Comparison of ENCODE assay signal across 27 cellular contexts in the genomic region with DNA sequence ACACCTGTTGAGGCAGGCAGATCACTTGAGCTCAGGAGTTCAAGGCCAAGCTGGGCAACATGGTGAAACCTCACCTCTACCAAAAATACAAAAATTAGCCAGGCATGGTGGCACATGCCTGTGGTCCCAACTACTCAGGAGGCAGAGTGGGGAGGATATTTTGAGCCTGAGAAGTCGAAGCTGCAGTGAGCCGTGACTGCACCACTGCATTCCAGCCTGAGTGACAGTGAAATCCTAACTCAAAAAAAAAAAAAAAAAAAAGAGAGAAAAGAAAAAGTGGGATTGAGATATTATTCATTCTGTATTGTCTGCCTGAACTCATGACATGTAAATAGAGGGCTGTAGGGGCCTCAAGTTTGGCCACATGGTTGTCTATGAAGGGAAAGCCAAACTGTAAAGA. TPM values are rescaled to one million over a fixed set of nuclear protein-coding genes. Genes with fewer than 3 reads are reported as not detected.
DNase-seq lines count a peak whose midpoint lies in the region; ATAC-seq and TF ChIP-seq lines count a peak whose summit lies in the region.
"Had no signal": no experiment of that assay in that cellular context is flagged by ENCODE, and none has a peak within 500 bp of the region (broad histone marks: within the 10 kb centered on the region; RNA-seq: fewer than 3 reads in every experiment).

No MANE protein-coding gene starts in this region.

- CTCF ChIA-PET in MCF 10A (lab: Yijun Ruan, JAX), result interaction anchor here (0.6 kb wide), 1 partner anchor 152 kb away, joined by 3 read pairs; no protein-coding TSS in a partner anchor

- H3K4me3 ChIP-seq in breast epithelium (no peak overlapping the region), ascending aorta (no peak overlapping the region)
- H3K4me3 ChIP-seq: cardiac muscle cell, lower lobe of right lung, spleen, tibial nerve had no signal

- no peak for TF ChIP-seq POLR2A in breast epithelium (IDR thresholded peaks at IDR 0.05)

- H3K36me3 Mint-ChIP-seq in MCF 10A (ENCODE audit: insufficient read depth, unreplicated experiment), result peaks cover 30% of the 10 kb centered on the region

- no peak for DNase-seq in MCF 10A (ENCODE audit: unreplicated experiment)
- DNase-seq in breast epithelium (ENCODE audit: low spot score in 2 of 2), result no peak
- no peak for DNase-seq in ascending aorta (ENCODE audit: low spot score in 2 of 2)
- DNase-seq in kidney tubule cell (ENCODE audit: low spot score), result peak; percentile 93
- DNase-seq in NCI-H1417 treated with DMSO at 0.1 percent for 48 hours (lab: John Stamatoyannopoulos, UW), result no peak
- no peak for DNase-seq in NCI-H187 treated with DMSO at 0.1 percent for 48 hours (lab: John Stamatoyannopoulos, UW)
- DNase-seq: 8988T; activated CD4-positive, alpha-beta memory T cell treated with anti-CD3 and anti-CD28 coated beads for 36 hours; activated effector memory CD4-positive, alpha-beta T cell treated with anti-CD3 and anti-CD28 coated beads, Interleukin-2, amount 50 U/mL, for 16 hours; DND-41; lower lobe of right lung; NCI-H1417; NCI-H510A; NK-92 treated with Interleukin-12 subunit alpha and Interleukin-12 subunit beta, amount 100 ng/mL, for 24 hours; spleen; stimulated activated naive CD8-positive, alpha-beta T cell treated with anti-CD3 and anti-CD28 coated beads, Interleukin-15, amount 100 ng/mL, for 72 hours; T-helper 2 cell had no signal

- H3K27ac ChIP-seq in breast epithelium, result no peak overlapping the region
- H3K27ac ChIP-seq in ascending aorta, result peak overlapping the region; percentile 79 to 86
- H3K27ac ChIP-seq: cardiac muscle cell, HL-60, lower lobe of right lung, neutrophil, spleen, tibial nerve had no signal

- H3K4me1 ChIP-seq in breast epithelium (no peaks in the 10 kb centered on the region), ascending aorta (peaks cover 0 to 11% of the 10 kb centered on the region in 2 donors)
- H3K4me1 ChIP-seq: lower lobe of right lung, spleen had no signal

- no peaks in the 10 kb centered on the region for H3K9me3 Mint-ChIP-seq in MCF 10A (ENCODE audit: unreplicated experiment)
- H3K9me3 Mint-ChIP-seq: activated CD4-positive, alpha-beta memory T cell treated with anti-CD3 and anti-CD28 coated beads for 36 hours; dendritic cell treated with granulocyte-macrophage colony-stimulating factor and Interleukin-4, amounts not matched to agents 40 ng/mL and 50 ng/mL, for 4 days; stimulated activated naive CD8-positive, alpha-beta T cell treated with anti-CD3 and anti-CD28 coated beads, Interleukin-15, amount 100 ng/mL, for 72 hours had no signal

- no TSS peak for BruUV-seq in MCF 10A (replicated peaks; lab: Mats Ljungman, UMichigan)

- peaks cover 16% of the 10 kb centered on the region for H3K4me1 Mint-ChIP-seq in MCF 10A (ENCODE audit: insufficient read depth, unreplicated experiment)
- H3K4me1 Mint-ChIP-seq: B cell; stimulated activated naive CD8-positive, alpha-beta T cell treated with anti-CD3 and anti-CD28 coated beads, Interleukin-15, amount 100 ng/mL, for 72 hours had no signal

- ATAC-seq in HG03354 (IDR thresholded peaks at IDR 0.05; ENCODE audit: poor library complexity, severe bottlenecking, unreplicated experiment), result no peak
- ATAC-seq in HG03039 (IDR thresholded peaks at IDR 0.05; ENCODE audit: unreplicated experiment), result no peak
- ATAC-seq: HepG2; lower lobe of right lung; Panc1; stimulated activated naive CD8-positive, alpha-beta T cell treated with anti-CD3 and anti-CD28 coated beads, Interleukin-15, amount 100 ng/mL, for 72 hours had no signal

- H3K9me3 ChIP-seq in breast epithelium, result no peaks in the 10 kb centered on the region
- H3K9me3 ChIP-seq in ascending aorta, result no peaks in the 10 kb centered on the region
- H3K9me3 ChIP-seq: lower lobe of right lung, neutrophil, spleen, tibial nerve had no signal

- no peaks in the 10 kb centered on the region for H3K27me3 Mint-ChIP-seq in MCF 10A (ENCODE audit: insufficient read depth, unreplicated experiment)
- H3K27me3 Mint-ChIP-seq: activated CD4-positive, alpha-beta memory T cell treated with anti-CD3 and anti-CD28 coated beads for 36 hours; B cell; dendritic cell treated with granulocyte-macrophage colony-stimulating factor and Interleukin-4, amounts not matched to agents 40 ng/mL and 50 ng/mL, for 4 days; stimulated activated naive CD8-positive, alpha-beta T cell treated with anti-CD3 and anti-CD28 coated beads, Interleukin-15, amount 100 ng/mL, for 72 hours had no signal

- TF ChIP-seq CTCF in MCF 10A (IDR thresholded peaks at IDR 0.05; ENCODE audit: unreplicated experiment), result no peak
- TF ChIP-seq CTCF in breast epithelium (IDR thresholded peaks at IDR 0.05), result no peak
- no peak for TF ChIP-seq CTCF in ascending aorta (IDR thresholded peaks at IDR 0.05)

- POLR2A ChIA-PET in MCF 10A (lab: Yijun Ruan, JAX), result no interaction called here

- intact Hi-C loops in MCF 10A (cut with micrococcal nuclease), result no loop called here
- intact Hi-C loops in breast epithelium (cut with DNase I; ENCODE audit: low total_unique reads), result no loop called here
- intact Hi-C loops in ascending aorta (cut with DNase I), result loop anchor here (10.0 kb wide), 1 partner anchor 791 kb away; the partner anchor contains the start of gene DDX20

- peak overlapping the region; percentile 13 for H3K27ac Mint-ChIP-seq in MCF 10A (ENCODE audit: low read depth, unreplicated experiment)
- H3K27ac Mint-ChIP-seq: activated CD4-positive, alpha-beta memory T cell treated with anti-CD3 and anti-CD28 coated beads for 36 hours; B cell; dendritic cell treated with granulocyte-macrophage colony-stimulating factor and Interleukin-4, amounts not matched to agents 40 ng/mL and 50 ng/mL, for 4 days had no signal

- no peaks in the 10 kb centered on the region for H3K27me3 ChIP-seq in breast epithelium
- H3K27me3 ChIP-seq in ascending aorta, result no peaks in the 10 kb centered on the region
- H3K27me3 ChIP-seq: cardiac muscle cell, neutrophil, spleen, tibial nerve had no signal

- H3K36me3 ChIP-seq in breast epithelium (no peaks in the 10 kb centered on the region), ascending aorta (no peaks in the 10 kb centered on the region)
- H3K36me3 ChIP-seq: neutrophil had no signal

- H3K4me3 Mint-ChIP-seq in MCF 10A (ENCODE audit: unreplicated experiment), result no peak overlapping the region
- H3K4me3 Mint-ChIP-seq: activated CD4-positive, alpha-beta memory T cell treated with anti-CD3 and anti-CD28 coated beads for 36 hours; B cell; dendritic cell treated with granulocyte-macrophage colony-stimulating factor and Interleukin-4, amounts not matched to agents 40 ng/mL and 50 ng/mL, for 4 days; stimulated activated naive CD8-positive, alpha-beta T cell treated with anti-CD3 and anti-CD28 coated beads, Interleukin-15, amount 100 ng/mL, for 72 hours had no signal

RNA-seq across cellular contexts. Expression of gene WNT2B, which starts 37.3 kb away (rescaled TPM):
- total RNA-seq in MCF 10A (2022), result 0.75 and 1.7 TPM in 2 replicates
- 1 to 10 TPM; 2.9 to 6.1 (median 6.0) TPM for total RNA-seq in breast epithelium
- total RNA-seq in ascending aorta, result 4.8 TPM

Comparison
In these comparisons a context has a peak if more than half of its experiments do, and no peak if none do; other contexts are left out.
1. H3K27ac ChIP-seq: peak in ascending aorta (2 of 2); none in breast epithelium (0 of 2).